1 cellular context compared by ENCODE assay signal in the genomic region with DNA sequence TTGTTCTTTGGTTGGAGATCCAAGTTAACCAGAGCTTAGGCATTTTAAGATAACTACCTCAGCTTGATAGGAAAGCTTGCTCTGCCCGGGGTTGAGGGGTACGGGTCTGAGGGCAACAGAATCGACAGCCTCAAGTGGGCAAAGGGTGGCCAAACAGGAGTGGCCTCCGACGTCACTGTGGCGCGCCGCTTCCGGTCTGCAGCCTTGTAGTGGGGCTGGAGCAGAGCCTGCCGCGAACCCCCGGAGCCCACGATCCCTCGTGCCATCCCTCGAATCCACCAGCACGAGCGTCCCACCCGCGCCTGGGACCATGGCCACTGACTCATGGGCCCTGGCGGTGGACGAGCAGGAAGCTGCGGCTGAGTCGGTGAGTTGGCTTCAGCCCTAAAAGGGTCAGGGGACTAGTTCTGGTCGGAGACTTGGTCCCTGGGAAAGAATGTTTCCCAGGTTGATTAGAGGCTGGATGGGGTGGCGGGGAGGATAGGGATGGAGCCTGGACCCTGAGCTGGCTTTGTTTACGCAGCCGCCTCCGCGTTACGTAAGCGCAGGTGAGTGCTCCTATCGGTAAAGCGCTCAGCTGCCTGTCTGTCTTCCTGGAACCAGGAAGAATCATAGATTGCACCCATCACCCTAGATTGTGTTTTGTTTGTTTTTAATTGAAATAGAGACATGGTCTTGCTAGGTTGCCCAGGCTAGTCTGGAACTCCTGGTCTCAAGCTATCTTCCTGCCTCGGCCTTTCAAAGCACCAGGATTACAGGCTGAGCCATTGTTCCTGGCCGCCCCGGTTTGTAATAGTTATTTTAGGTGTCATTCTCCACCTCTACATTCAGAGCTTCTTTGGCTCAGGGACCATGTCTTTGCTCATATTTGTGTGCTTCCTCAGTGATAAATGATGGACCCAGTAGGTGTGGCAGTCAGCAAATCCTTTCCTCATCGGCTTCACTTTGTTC.
A peak's percentile ranks its signal among the peaks of the same experiment; 100 is the strongest.
TF ChIP-seq lines count a peak whose summit lies in the region.

A gene (plus strand): TSS at position 199 of the 951 bp plus-strand sequence. CDS start 112 bp downstream, at position 311.

TF ChIP-seq in HepG2, 621 proteins besides CTCF, POLR2A, EP300 and RAD21 (continues in another document):
- TF ChIP-seq, protein P1, sequence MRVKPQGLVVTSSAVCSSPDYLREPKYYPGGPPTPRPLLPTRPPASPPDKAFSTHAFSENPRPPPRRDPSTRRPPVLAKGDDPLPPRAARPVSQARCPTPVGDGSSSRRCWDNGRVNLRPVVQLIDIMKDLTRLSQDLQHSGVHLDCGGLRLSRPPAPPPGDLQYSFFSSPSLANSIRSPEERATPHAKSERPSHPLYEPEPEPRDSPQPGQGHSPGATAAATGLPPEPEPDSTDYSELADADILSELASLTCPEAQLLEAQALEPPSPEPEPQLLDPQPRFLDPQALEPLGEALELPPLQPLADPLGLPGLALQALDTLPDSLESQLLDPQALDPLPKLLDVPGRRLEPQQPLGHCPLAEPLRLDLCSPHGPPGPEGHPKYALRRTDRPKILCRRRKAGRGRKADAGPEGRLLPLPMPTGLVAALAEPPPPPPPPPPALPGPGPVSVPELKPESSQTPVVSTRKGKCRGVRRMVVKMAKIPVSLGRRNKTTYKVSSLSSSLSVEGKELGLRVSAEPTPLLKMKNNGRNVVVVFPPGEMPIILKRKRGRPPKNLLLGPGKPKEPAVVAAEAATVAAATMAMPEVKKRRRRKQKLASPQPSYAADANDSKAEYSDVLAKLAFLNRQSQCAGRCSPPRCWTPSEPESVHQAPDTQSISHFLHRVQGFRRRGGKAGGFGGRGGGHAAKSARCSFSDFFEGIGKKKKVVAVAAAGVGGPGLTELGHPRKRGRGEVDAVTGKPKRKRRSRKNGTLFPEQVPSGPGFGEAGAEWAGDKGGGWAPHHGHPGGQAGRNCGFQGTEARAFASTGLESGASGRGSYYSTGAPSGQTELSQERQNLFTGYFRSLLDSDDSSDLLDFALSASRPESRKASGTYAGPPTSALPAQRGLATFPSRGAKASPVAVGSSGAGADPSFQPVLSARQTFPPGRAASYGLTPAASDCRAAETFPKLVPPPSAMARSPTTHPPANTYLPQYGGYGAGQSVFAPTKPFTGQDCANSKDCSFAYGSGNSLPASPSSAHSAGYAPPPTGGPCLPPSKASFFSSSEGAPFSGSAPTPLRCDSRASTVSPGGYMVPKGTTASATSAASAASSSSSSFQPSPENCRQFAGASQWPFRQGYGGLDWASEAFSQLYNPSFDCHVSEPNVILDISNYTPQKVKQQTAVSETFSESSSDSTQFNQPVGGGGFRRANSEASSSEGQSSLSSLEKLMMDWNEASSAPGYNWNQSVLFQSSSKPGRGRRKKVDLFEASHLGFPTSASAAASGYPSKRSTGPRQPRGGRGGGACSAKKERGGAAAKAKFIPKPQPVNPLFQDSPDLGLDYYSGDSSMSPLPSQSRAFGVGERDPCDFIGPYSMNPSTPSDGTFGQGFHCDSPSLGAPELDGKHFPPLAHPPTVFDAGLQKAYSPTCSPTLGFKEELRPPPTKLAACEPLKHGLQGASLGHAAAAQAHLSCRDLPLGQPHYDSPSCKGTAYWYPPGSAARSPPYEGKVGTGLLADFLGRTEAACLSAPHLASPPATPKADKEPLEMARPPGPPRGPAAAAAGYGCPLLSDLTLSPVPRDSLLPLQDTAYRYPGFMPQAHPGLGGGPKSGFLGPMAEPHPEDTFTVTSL (CRISPR knock-in tag; IDR thresholded peaks at IDR 0.05; ENCODE audit: borderline replicate concordance): peak; percentile 64; the same call in 1 of the 2 replicates
- TF ChIP-seq PCBP2 (optimal IDR thresholded peaks at IDR 0.05; ENCODE audit: low read depth, low read length, poor library complexity, severe bottlenecking) (no peak), NFKBIZ (CRISPR knock-in tag; IDR thresholded peaks at IDR 0.05) (no peak), EHMT2 (IDR thresholded peaks at IDR 0.05; ENCODE audit: borderline replicate concordance, low read depth, low read length) (no peak; the same call in 1 of the 2 replicates), ZNF484 (CRISPR knock-in tag; IDR thresholded peaks at IDR 0.05; ENCODE audit: borderline replicate concordance, low read depth) (no peak), ZNF850 (CRISPR knock-in tag; conservative IDR thresholded peaks at IDR 0.05) (no peak), NRL (CRISPR knock-in tag; IDR thresholded peaks at IDR 0.05; ENCODE audit: borderline replicate concordance) (peak; percentile 99), ZNF138 (CRISPR knock-in tag; IDR thresholded peaks at IDR 0.05; ENCODE audit: low read depth) (peak; percentile 98), ZNF615 (CRISPR knock-in tag; IDR thresholded peaks at IDR 0.05; ENCODE audit: borderline replicate concordance) (0 out of 2 replicates have a peak, but pooled peaks have one; percentile 19), ZSCAN30 (CRISPR knock-in tag; IDR thresholded peaks at IDR 0.05) (peak; percentile 5; the same call in 1 of the 2 replicates), PLRG1 (conservative IDR thresholded peaks at IDR 0.05) (no peak), U2AF1 (optimal IDR thresholded peaks at IDR 0.05; ENCODE audit: low read depth, low read length) (peak; percentile 82), SRSF1 (optimal IDR thresholded peaks at IDR 0.05; ENCODE audit: low read depth, low read length) (peak; percentile 95), HIVEP1 (CRISPR knock-in tag; IDR thresholded peaks at IDR 0.05) (peak; percentile 94), SMC3 (IDR thresholded peaks at IDR 0.05; ENCODE audit: low read length) (no peak), KDM3A (CRISPR knock-in tag; IDR thresholded peaks at IDR 0.05; ENCODE audit: low read depth) (peak; percentile 88; the same call in 1 of the 2 replicates), GABPB1 (CRISPR knock-in tag; IDR thresholded peaks at IDR 0.05) (peak; percentile 99), TARDBP (CRISPR knock-in tag; IDR thresholded peaks at IDR 0.05) (peak; percentile 93), ZNF550 (CRISPR knock-in tag; IDR thresholded peaks at IDR 0.05; ENCODE audit: borderline replicate concordance) (0 out of 2 replicates have a peak, but pooled peaks have one; percentile 51), PAWR (CRISPR knock-in tag; IDR thresholded peaks at IDR 0.05; ENCODE audit: borderline replicate concordance) (no peak), THAP11 (CRISPR knock-in tag; IDR thresholded peaks at IDR 0.05) (peak; percentile 84), ZNF768 (CRISPR knock-in tag; IDR thresholded peaks at IDR 0.05) (peak; percentile 85), ZNF558 (CRISPR knock-in tag; IDR thresholded peaks at IDR 0.05; ENCODE audit: borderline replicate concordance) (peak; percentile 90; the same call in 1 of the 2 replicates), ZNF501 (CRISPR knock-in tag; IDR thresholded peaks at IDR 0.05) (peak; percentile 97), SP4 (CRISPR knock-in tag; IDR thresholded peaks at IDR 0.05) (peak; percentile 94), BRD4 (CRISPR knock-in tag; IDR thresholded peaks at IDR 0.05) (peak; percentile 63), ZNF333 (CRISPR knock-in tag; IDR thresholded peaks at IDR 0.05; ENCODE audit: borderline replicate concordance) (peak; percentile 97), SRY (CRISPR knock-in tag; IDR thresholded peaks at IDR 0.05) (peak; percentile 98), RBM22 (optimal IDR thresholded peaks at IDR 0.05; ENCODE audit: low read length) (no peak), IKZF1 (IDR thresholded peaks at IDR 0.05) (no peak), ZNF136 (CRISPR knock-in tag; IDR thresholded peaks at IDR 0.05; ENCODE audit: low read depth) (peak; percentile 98)
- TF ChIP-seq, protein P2, sequence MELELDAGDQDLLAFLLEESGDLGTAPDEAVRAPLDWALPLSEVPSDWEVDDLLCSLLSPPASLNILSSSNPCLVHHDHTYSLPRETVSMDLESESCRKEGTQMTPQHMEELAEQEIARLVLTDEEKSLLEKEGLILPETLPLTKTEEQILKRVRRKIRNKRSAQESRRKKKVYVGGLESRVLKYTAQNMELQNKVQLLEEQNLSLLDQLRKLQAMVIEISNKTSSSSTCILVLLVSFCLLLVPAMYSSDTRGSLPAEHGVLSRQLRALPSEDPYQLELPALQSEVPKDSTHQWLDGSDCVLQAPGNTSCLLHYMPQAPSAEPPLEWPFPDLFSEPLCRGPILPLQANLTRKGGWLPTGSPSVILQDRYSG (CRISPR knock-in tag; IDR thresholded peaks at IDR 0.05): no peak
- TF ChIP-seq, protein P3, sequence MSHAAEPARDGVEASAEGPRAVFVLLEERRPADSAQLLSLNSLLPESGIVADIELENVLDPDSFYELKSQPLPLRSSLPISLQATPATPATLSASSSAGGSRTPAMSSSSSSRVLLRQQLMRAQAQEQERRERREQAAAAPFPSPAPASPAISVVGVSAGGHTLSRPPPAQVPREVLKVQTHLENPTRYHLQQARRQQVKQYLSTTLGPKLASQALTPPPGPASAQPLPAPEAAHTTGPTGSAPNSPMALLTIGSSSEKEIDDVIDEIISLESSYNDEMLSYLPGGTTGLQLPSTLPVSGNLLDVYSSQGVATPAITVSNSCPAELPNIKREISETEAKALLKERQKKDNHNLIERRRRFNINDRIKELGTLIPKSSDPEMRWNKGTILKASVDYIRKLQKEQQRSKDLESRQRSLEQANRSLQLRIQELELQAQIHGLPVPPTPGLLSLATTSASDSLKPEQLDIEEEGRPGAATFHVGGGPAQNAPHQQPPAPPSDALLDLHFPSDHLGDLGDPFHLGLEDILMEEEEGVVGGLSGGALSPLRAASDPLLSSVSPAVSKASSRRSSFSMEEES (CRISPR knock-in tag; IDR thresholded peaks at IDR 0.05): peak; percentile 84
- TF ChIP-seq, protein P4, sequence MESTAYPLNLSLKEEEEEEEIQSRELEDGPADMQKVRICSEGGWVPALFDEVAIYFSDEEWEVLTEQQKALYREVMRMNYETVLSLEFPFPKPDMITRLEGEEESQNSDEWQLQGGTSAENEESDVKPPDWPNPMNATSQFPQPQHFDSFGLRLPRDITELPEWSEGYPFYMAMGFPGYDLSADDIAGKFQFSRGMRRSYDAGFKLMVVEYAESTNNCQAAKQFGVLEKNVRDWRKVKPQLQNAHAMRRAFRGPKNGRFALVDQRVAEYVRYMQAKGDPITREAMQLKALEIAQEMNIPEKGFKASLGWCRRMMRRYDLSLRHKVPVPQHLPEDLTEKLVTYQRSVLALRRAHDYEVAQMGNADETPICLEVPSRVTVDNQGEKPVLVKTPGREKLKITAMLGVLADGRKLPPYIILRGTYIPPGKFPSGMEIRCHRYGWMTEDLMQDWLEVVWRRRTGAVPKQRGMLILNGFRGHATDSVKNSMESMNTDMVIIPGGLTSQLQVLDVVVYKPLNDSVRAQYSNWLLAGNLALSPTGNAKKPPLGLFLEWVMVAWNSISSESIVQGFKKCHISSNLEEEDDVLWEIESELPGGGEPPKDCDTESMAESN (CRISPR knock-in tag; conservative IDR thresholded peaks at IDR 0.05): peak; percentile 95
- TF ChIP-seq, protein P5, sequence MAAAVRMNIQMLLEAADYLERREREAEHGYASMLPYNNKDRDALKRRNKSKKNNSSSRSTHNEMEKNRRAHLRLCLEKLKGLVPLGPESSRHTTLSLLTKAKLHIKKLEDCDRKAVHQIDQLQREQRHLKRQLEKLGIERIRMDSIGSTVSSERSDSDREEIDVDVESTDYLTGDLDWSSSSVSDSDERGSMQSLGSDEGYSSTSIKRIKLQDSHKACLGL (CRISPR knock-in tag; IDR thresholded peaks at IDR 0.05): peak; percentile 95
- TF ChIP-seq, protein P6, sequence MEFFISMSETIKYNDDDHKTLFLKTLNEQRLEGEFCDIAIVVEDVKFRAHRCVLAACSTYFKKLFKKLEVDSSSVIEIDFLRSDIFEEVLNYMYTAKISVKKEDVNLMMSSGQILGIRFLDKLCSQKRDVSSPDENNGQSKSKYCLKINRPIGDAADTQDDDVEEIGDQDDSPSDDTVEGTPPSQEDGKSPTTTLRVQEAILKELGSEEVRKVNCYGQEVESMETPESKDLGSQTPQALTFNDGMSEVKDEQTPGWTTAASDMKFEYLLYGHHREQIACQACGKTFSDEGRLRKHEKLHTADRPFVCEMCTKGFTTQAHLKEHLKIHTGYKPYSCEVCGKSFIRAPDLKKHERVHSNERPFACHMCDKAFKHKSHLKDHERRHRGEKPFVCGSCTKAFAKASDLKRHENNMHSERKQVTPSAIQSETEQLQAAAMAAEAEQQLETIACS (CRISPR knock-in tag; IDR thresholded peaks at IDR 0.05): no peak
- TF ChIP-seq, protein P7, sequence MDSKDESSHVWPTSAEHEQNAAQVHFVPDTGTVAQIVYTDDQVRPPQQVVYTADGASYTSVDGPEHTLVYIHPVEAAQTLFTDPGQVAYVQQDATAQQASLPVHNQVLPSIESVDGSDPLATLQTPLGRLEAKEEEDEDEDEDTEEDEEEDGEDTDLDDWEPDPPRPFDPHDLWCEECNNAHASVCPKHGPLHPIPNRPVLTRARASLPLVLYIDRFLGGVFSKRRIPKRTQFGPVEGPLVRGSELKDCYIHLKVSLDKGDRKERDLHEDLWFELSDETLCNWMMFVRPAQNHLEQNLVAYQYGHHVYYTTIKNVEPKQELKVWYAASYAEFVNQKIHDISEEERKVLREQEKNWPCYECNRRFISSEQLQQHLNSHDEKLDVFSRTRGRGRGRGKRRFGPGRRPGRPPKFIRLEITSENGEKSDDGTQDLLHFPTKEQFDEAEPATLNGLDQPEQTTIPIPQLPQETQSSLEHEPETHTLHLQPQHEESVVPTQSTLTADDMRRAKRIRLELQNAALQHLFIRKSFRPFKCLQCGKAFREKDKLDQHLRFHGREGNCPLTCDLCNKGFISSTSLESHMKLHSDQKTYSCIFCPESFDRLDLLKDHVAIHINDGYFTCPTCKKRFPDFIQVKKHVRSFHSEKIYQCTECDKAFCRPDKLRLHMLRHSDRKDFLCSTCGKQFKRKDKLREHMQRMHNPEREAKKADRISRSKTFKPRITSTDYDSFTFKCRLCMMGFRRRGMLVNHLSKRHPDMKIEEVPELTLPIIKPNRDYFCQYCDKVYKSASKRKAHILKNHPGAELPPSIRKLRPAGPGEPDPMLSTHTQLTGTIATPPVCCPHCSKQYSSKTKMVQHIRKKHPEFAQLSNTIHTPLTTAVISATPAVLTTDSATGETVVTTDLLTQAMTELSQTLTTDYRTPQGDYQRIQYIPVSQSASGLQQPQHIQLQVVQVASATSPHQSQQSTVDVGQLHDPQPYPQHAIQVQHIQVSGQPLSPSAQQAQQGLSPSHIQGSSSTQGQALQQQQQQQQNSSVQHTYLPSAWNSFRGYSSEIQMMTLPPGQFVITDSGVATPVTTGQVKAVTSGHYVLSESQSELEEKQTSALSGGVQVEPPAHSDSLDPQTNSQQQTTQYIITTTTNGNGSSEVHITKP (CRISPR knock-in tag; IDR thresholded peaks at IDR 0.05; ENCODE audit: low read depth): peak; percentile 64; the same call in 1 of the 2 replicates
